Comparison of ENCODE assay signal across 1 cellular context in genomic region chr20:63733579-63734081, GRCh38.
A peak's percentile ranks its signal among the peaks of the same experiment; 100 is the strongest.
TF ChIP-seq lines count a peak whose summit lies in the region.

No MANE protein-coding gene starts in this region.

TF ChIP-seq in HepG2, 621 proteins besides CTCF, POLR2A, EP300 and RAD21:
- TF ChIP-seq BCL3 (CRISPR knock-in tag; IDR thresholded peaks at IDR 0.05) = no peak
- TF ChIP-seq KMT2B (CRISPR knock-in tag; IDR thresholded peaks at IDR 0.05) = no peak
- TF ChIP-seq HNRNPLL (IDR thresholded peaks at IDR 0.05; ENCODE audit: low read depth, low read length, poor library complexity, severe bottlenecking) = peak; percentile 1
- no peak for TF ChIP-seq SMYD3 (CRISPR knock-in tag; IDR thresholded peaks at IDR 0.05)
- TF ChIP-seq CBX2 (IDR thresholded peaks at IDR 0.05; ENCODE audit: low read depth, low read length) = no peak
- TF ChIP-seq CBX2 (CRISPR knock-in tag; IDR thresholded peaks at IDR 0.05; ENCODE audit: low read depth) = no peak
- no peak for TF ChIP-seq SALL2 (CRISPR knock-in tag; IDR thresholded peaks at IDR 0.05)
- TF ChIP-seq ZNF766 (CRISPR knock-in tag; IDR thresholded peaks at IDR 0.05; ENCODE audit: borderline replicate concordance) = no peak
- no peak for TF ChIP-seq ZBTB2 (CRISPR knock-in tag; IDR thresholded peaks at IDR 0.05; ENCODE audit: low read depth)
- 0 out of 2 replicates have a peak, but pooled peaks have one; percentile 14 for TF ChIP-seq ZNF737 (CRISPR knock-in tag; IDR thresholded peaks at IDR 0.05; ENCODE audit: borderline replicate concordance)
- TF ChIP-seq HIC2 (CRISPR knock-in tag; IDR thresholded peaks at IDR 0.05; ENCODE audit: low read depth) = no peak
- TF ChIP-seq IRX3 (CRISPR knock-in tag; IDR thresholded peaks at IDR 0.05; ENCODE audit: borderline replicate concordance, low read depth) = 0 out of 2 replicates have a peak, but pooled peaks have one; percentile 50
- peak; percentile 98 for TF ChIP-seq AGO2 (optimal IDR thresholded peaks at IDR 0.05; ENCODE audit: low read depth, low read length)
- no peak for TF ChIP-seq ZBTB3 (CRISPR knock-in tag; IDR thresholded peaks at IDR 0.05; ENCODE audit: borderline replicate concordance, low read depth)
- peak; percentile 42 for TF ChIP-seq POLR2G (IDR thresholded peaks at IDR 0.05; ENCODE audit: low read depth, low read length)
- TF ChIP-seq AGO1 (IDR thresholded peaks at IDR 0.05; ENCODE audit: low read depth, low read length, poor library complexity, severe bottlenecking) = peak; percentile 86
- TF ChIP-seq ZNF552 (CRISPR knock-in tag; IDR thresholded peaks at IDR 0.05; ENCODE audit: borderline replicate concordance) = no peak
- no peak for TF ChIP-seq DPF2 (CRISPR knock-in tag; IDR thresholded peaks at IDR 0.05; ENCODE audit: borderline replicate concordance, low read depth)
- TF ChIP-seq RORA (CRISPR knock-in tag; IDR thresholded peaks at IDR 0.05) = no peak
- TF ChIP-seq ATF7-NPFF (CRISPR knock-in tag; IDR thresholded peaks at IDR 0.05; ENCODE audit: low read depth) = 0 out of 2 replicates have a peak, but pooled peaks have one; percentile 10
- TF ChIP-seq ZNF354B (CRISPR knock-in tag; IDR thresholded peaks at IDR 0.05) = no peak
- TF ChIP-seq THAP11 (CRISPR knock-in tag; IDR thresholded peaks at IDR 0.05) = no peak
- TF ChIP-seq ZNF253 (CRISPR knock-in tag; IDR thresholded peaks at IDR 0.05; ENCODE audit: borderline replicate concordance) = 0 out of 2 replicates have a peak, but pooled peaks have one; percentile 41
